29 cellular contexts compared by ENCODE assay signal in the genomic region with DNA sequence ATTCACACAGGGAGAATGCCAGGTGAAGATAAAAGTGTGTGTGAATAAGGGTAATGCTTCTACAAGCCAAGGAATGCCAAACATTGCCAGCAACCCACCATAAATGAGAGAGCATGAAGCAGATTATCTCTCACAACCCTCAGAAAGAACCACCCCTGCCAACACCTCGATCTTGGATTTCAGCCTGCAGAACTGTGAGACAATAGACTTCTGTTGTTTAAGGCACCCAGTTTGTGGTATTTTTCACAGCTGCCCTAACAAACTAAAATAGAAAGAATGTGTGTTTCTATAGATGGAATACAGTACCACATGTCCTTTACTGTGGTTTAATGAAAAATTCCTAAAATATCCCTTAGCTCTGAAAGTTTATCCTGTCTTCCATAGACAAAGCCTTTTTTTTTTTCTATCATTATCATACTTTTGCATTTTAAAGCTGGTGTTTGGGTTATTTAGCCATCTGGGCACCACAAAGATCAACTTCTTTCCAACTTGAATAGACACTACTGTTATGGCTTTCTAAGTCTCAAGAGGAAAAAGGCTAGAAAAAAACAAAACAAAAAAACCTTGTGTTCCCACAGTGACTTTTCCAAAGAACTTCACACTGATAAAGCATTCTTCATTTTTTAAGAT.
DNase-seq lines count a peak whose midpoint lies in the region; TF ChIP-seq lines count a peak whose summit lies in the region.
"Had no signal": no experiment of that assay in that cellular context is flagged by ENCODE, and none has a peak within 500 bp of the region (broad histone marks: within the 10 kb centered on the region; RNA-seq: fewer than 3 reads in every experiment).

No MANE protein-coding gene starts in this region.

- in situ Hi-C loops in mammary epithelial cell (cut with MboI; ENCODE audit: low sequenced_read_pairs in 2 of 2), result no loop called here

- WGBS in mammary epithelial cell (ENCODE audit: low coverage, missing lambda C conversion rate), result 0% methylated on average over 1 of the region's 1 CpG

- intact Hi-C loops in mammary epithelial cell (cut with micrococcal nuclease) (no loop called here), MCF 10A (cut with micrococcal nuclease) (loop anchor here (10.0 kb wide), 1 partner anchor 86 kb away; no protein-coding TSS in a partner anchor)

- no peak overlapping the region for H3K9ac ChIP-seq in mammary epithelial cell (ENCODE audit: insufficient read depth, low read length)

- H3K4me3 ChIP-seq in mammary epithelial cell (replicated peaks in 1 of 3; ENCODE audit: insufficient read depth in 1 of 3, low read depth in 2 of 3, low read length in 3 of 3), result no peak overlapping the region
- H3K4me3 ChIP-seq: coronary artery, mucosa of descending colon, Peyer's patch, tibial nerve had no signal

- no peaks in the 10 kb centered on the region for H3K9me3 Mint-ChIP-seq in MCF 10A (ENCODE audit: unreplicated experiment)
- H3K9me3 Mint-ChIP-seq: activated CD4-positive, alpha-beta T cell treated with anti-CD3 and anti-CD28 coated beads, Interleukin-2, amount 10 ng/mL, durations not matched to agents 24 days and 14 days; stimulated activated naive CD8-positive, alpha-beta T cell treated with anti-CD3 and anti-CD28 coated beads, Interleukin-15, amount 100 ng/mL, for 72 hours had no signal

- DNase-seq in mammary epithelial cell (peak; percentile 32), MCF 10A (ENCODE audit: unreplicated experiment) (no peak), fibroblast of gingiva (ENCODE audit: low read depth) (peak; percentile 3), middle frontal gyrus (ENCODE audit: extremely low spot score, low spot score) (peak; percentile 60), NCI-H2196 treated with DMSO at 0.1 percent for 48 hours (lab: John Stamatoyannopoulos, UW; ENCODE audit: unreplicated experiment) (no peak), mucosa of gallbladder (ENCODE audit: low spot score) (no peak), kidney tubule cell (ENCODE audit: low spot score) (no peak)
- DNase-seq in activated T-cell treated with anti-CD3 and anti-CD28 coated beads, Interleukin-2, amount 50 U/mL, for 1 hour, result no peak
- DNase-seq: 8988T; activated CD4-positive, alpha-beta T cell treated with anti-CD3 and anti-CD28 coated beads, Interleukin-2, amount 10 ng/mL, durations not matched to agents 24 days and 14 days; activated CD8-positive, alpha-beta memory T cell treated with anti-CD3 and anti-CD28 coated beads, Interleukin-2, amount 10 ng/mL, durations not matched to agents 7 days and 5 days; AML-193; brain microvascular endothelial cell; GF-D8; immature natural killer cell; KG1; left ventricle myocardium superior; mucosa of descending colon; NCI-H1105; NCI-H2107; NCI-H510A; nucleus accumbens; Peyer's patch; stimulated activated naive CD8-positive, alpha-beta T cell treated with anti-CD3 and anti-CD28 coated beads, Interleukin-15, amount 100 ng/mL, for 72 hours; T-helper 17 cell had no signal

- dilution Hi-C loops in mammary epithelial cell (cut with HindIII; ENCODE audit: low sequenced_read_pairs), result no loop called here

- no peaks in the 10 kb centered on the region for H3K36me3 ChIP-seq in mammary epithelial cell (ENCODE audit: insufficient read depth, low read length)
- H3K36me3 ChIP-seq: brain microvascular endothelial cell, Peyer's patch, tibial nerve had no signal

- no peaks in the 10 kb centered on the region for H3K79me2 ChIP-seq in mammary epithelial cell (ENCODE audit: insufficient read depth, low read length)

- H3K36me3 Mint-ChIP-seq in MCF 10A (ENCODE audit: insufficient read depth, unreplicated experiment), result no peaks in the 10 kb centered on the region
- H3K36me3 Mint-ChIP-seq: activated CD8-positive, alpha-beta memory T cell treated with anti-CD3 and anti-CD28 coated beads, Interleukin-2, amount 10 ng/mL, durations not matched to agents 7 days and 5 days; activated naive CD8-positive, alpha-beta T cell; immature natural killer cell had no signal

- BruUV-seq in mammary epithelial cell (replicated peaks; lab: Mats Ljungman, UMichigan) (no TSS peak), MCF 10A (replicated peaks; lab: Mats Ljungman, UMichigan) (no TSS peak)

- H3K4me1 ChIP-seq in mammary epithelial cell (ENCODE audit: insufficient read depth, low read length), result peaks cover 11% of the 10 kb centered on the region
- H3K4me1 ChIP-seq: Peyer's patch had no signal

- H3K27ac Mint-ChIP-seq in MCF 10A (ENCODE audit: low read depth, unreplicated experiment), result no peak overlapping the region
- H3K27ac Mint-ChIP-seq: activated CD4-positive, alpha-beta T cell treated with anti-CD3 and anti-CD28 coated beads, Interleukin-2, amount 10 ng/mL, durations not matched to agents 24 days and 14 days; activated CD8-positive, alpha-beta memory T cell treated with anti-CD3 and anti-CD28 coated beads, Interleukin-2, amount 10 ng/mL, durations not matched to agents 7 days and 5 days; activated naive CD8-positive, alpha-beta T cell; immature natural killer cell; stimulated activated naive CD8-positive, alpha-beta T cell treated with anti-CD3 and anti-CD28 coated beads, Interleukin-15, amount 100 ng/mL, for 72 hours; T-helper 17 cell had no signal

- H3K27me3 Mint-ChIP-seq in MCF 10A (ENCODE audit: insufficient read depth, unreplicated experiment), result no peaks in the 10 kb centered on the region
- H3K27me3 Mint-ChIP-seq: activated CD4-positive, alpha-beta T cell treated with anti-CD3 and anti-CD28 coated beads, Interleukin-2, amount 10 ng/mL, durations not matched to agents 24 days and 14 days; activated CD8-positive, alpha-beta memory T cell treated with anti-CD3 and anti-CD28 coated beads, Interleukin-2, amount 10 ng/mL, durations not matched to agents 7 days and 5 days; stimulated activated naive CD8-positive, alpha-beta T cell treated with anti-CD3 and anti-CD28 coated beads, Interleukin-15, amount 100 ng/mL, for 72 hours; T-helper 17 cell had no signal

- no peaks in the 10 kb centered on the region for H3K27me3 ChIP-seq in mammary epithelial cell (ENCODE audit: insufficient read depth, low read length)
- H3K27me3 ChIP-seq: brain microvascular endothelial cell, Peyer's patch, tibial nerve had no signal

- no peak overlapping the region for H3K27ac ChIP-seq in mammary epithelial cell (ENCODE audit: insufficient read depth, low read depth, low read length)
- H3K27ac ChIP-seq: brain microvascular endothelial cell, coronary artery, Peyer's patch, VCaP had no signal

- H3K4me3 Mint-ChIP-seq in MCF 10A (ENCODE audit: unreplicated experiment), result no peak overlapping the region
- H3K4me3 Mint-ChIP-seq: activated CD4-positive, alpha-beta T cell treated with anti-CD3 and anti-CD28 coated beads, Interleukin-2, amount 10 ng/mL, durations not matched to agents 24 days and 14 days; activated CD8-positive, alpha-beta memory T cell treated with anti-CD3 and anti-CD28 coated beads, Interleukin-2, amount 10 ng/mL, durations not matched to agents 7 days and 5 days; activated naive CD8-positive, alpha-beta T cell; immature natural killer cell; stimulated activated naive CD8-positive, alpha-beta T cell treated with anti-CD3 and anti-CD28 coated beads, Interleukin-15, amount 100 ng/mL, for 72 hours; T-helper 17 cell had no signal

- CTCF ChIA-PET in mammary epithelial cell (lab: Charles Lee; ENCODE audit: low non-redundant PET), result interaction anchor here (0.6 kb wide), 1 partner anchor 522 kb away, joined by 8 read pairs; no protein-coding TSS in a partner anchor
- CTCF ChIA-PET in MCF 10A (lab: Yijun Ruan, JAX), result interaction anchor here (0.8 to 1.0 kb wide), 4 partner anchors 16 to 685 kb away, joined by 3 to 4 read pairs (median 3); no protein-coding TSS in a partner anchor

- no peak overlapping the region for H3K4me2 ChIP-seq in mammary epithelial cell (ENCODE audit: insufficient read depth, low read depth, low read length)

- no peaks in the 10 kb centered on the region for H4K20me1 ChIP-seq in mammary epithelial cell (ENCODE audit: insufficient read depth, low read length)

- no peak overlapping the region for H2AFZ ChIP-seq in mammary epithelial cell (ENCODE audit: low read depth, low read length)

- POLR2A ChIA-PET in MCF 10A (lab: Yijun Ruan, JAX), result interaction anchor here (1.3 kb wide), 1 partner anchor 29 kb away, joined by 4 read pairs; no protein-coding TSS in a partner anchor

- peaks cover 3% of the 10 kb centered on the region for H3K9me3 ChIP-seq in mammary epithelial cell (replicated peaks; ENCODE audit: insufficient read depth, low read length)
- H3K9me3 ChIP-seq: mucosa of descending colon, Peyer's patch, tibial nerve had no signal

- TF ChIP-seq CTCF in mammary epithelial cell (conservative IDR thresholded peaks at IDR 0.05 in 1 of 2, IDR thresholded peaks at IDR 0.05 in 1 of 2; ENCODE audit: extremely low read depth in 1 of 2, insufficient read depth in 1 of 2, low read depth in 1 of 2, low read length in 2 of 2) (no peak), MCF 10A (IDR thresholded peaks at IDR 0.05; ENCODE audit: unreplicated experiment) (no peak)

- peaks cover 14% of the 10 kb centered on the region for H3K4me1 Mint-ChIP-seq in MCF 10A (ENCODE audit: insufficient read depth, unreplicated experiment)
- H3K4me1 Mint-ChIP-seq: activated CD4-positive, alpha-beta T cell treated with anti-CD3 and anti-CD28 coated beads, Interleukin-2, amount 10 ng/mL, durations not matched to agents 24 days and 14 days; activated CD8-positive, alpha-beta memory T cell treated with anti-CD3 and anti-CD28 coated beads, Interleukin-2, amount 10 ng/mL, durations not matched to agents 7 days and 5 days; stimulated activated naive CD8-positive, alpha-beta T cell treated with anti-CD3 and anti-CD28 coated beads, Interleukin-15, amount 100 ng/mL, for 72 hours; T-helper 17 cell had no signal

Comparison
In these comparisons a context has a peak if more than half of its experiments do, and no peak if none do; other contexts are left out.
1. DNase-seq: peak in mammary epithelial cell (single experiment), fibroblast of gingiva (single experiment) and middle frontal gyrus (single experiment); none in MCF 10A (single experiment), activated T-cell treated with anti-CD3 and anti-CD28 coated beads, Interleukin-2, amount 50 U/mL, for 1 hour (single experiment), NCI-H2196 treated with DMSO at 0.1 percent for 48 hours (single experiment), mucosa of gallbladder (single experiment) and kidney tubule cell (single experiment).